Comparison of ENCODE assay signal across 8 cellular contexts in genomic region chr15:41401904-41402267, GRCh38. TPM values are rescaled to one million over a fixed set of nuclear protein-coding genes. Genes with fewer than 3 reads are reported as not detected.
DNase-seq lines count a peak whose midpoint lies in the region; ATAC-seq and TF ChIP-seq lines count a peak whose summit lies in the region.

No MANE protein-coding gene starts in this region.

- H3K4me1 ChIP-seq in BLaER1 (peaks cover 30% of the 10 kb centered on the region), mononuclear cell (ENCODE audit: insufficient read depth, low read length) (peaks cover 30% of the 10 kb centered on the region)

- BruUV-seq in MCF 10A (replicated peaks; lab: Mats Ljungman, UMichigan) = TSS peak; percentile 93

- intact Hi-C loops in MCF 10A (cut with micrococcal nuclease) = no loop called here

- H3K27me3 Mint-ChIP-seq in MCF 10A (ENCODE audit: insufficient read depth, unreplicated experiment) = no peaks in the 10 kb centered on the region

- H3K36me3 Mint-ChIP-seq in MCF 10A (ENCODE audit: insufficient read depth, unreplicated experiment) = peaks cover 14% of the 10 kb centered on the region

- H3K9me3 Mint-ChIP-seq in MCF 10A (ENCODE audit: unreplicated experiment) = no peaks in the 10 kb centered on the region

- H3K27me3 ChIP-seq in BLaER1 (no peaks in the 10 kb centered on the region), mononuclear cell (ENCODE audit: insufficient read depth, low read length) (no peaks in the 10 kb centered on the region)

- peak overlapping the region; percentile 89 for H3K9ac ChIP-seq in BLaER1

- CTCF ChIA-PET in MCF 10A (lab: Yijun Ruan, JAX) = interaction anchor here (0.6 kb wide), 1 partner anchor 70 kb away, joined by 4 read pairs; no protein-coding TSS in a partner anchor

- no peak for TF ChIP-seq CTCF in MCF 10A (IDR thresholded peaks at IDR 0.05; ENCODE audit: unreplicated experiment)

- peak overlapping the region; percentile 86 for H3K27ac ChIP-seq in BLaER1

- H3K36me3 ChIP-seq in BLaER1 = peaks cover 17% of the 10 kb centered on the region

- no peak for DNase-seq in MCF 10A (ENCODE audit: unreplicated experiment)
- no peak for DNase-seq in NOMO-1 (lab: John Stamatoyannopoulos, UW; ENCODE audit: unreplicated experiment in 2 of 2)
- DNase-seq in hypothalamus (lab: John Stamatoyannopoulos, UW) = no peak

- peaks cover 10% of the 10 kb centered on the region for H3K4me1 Mint-ChIP-seq in MCF 10A (ENCODE audit: insufficient read depth, unreplicated experiment)

- H3K9me3 ChIP-seq in BLaER1 (no peaks in the 10 kb centered on the region), mononuclear cell (ENCODE audit: low read depth, low read length) (no peaks in the 10 kb centered on the region)

- POLR2A ChIA-PET in MCF 10A (lab: Yijun Ruan, JAX) = interaction anchor here (0.6 to 2.3 kb wide), 14 partner anchors 9 to 451 kb away, joined by 3 to 15 read pairs (median 3); partner anchors contain the start of genes NUSAP1, OIP5 and RTF1

- peak overlapping the region; percentile 92 for H3K4me3 Mint-ChIP-seq in MCF 10A (ENCODE audit: unreplicated experiment)

- H4K20me1 ChIP-seq in BLaER1 = no peaks in the 10 kb centered on the region

- H3K4me3 ChIP-seq in BLaER1 (peak overlapping the region; percentile 79), mononuclear cell (ENCODE audit: low read length) (peak overlapping the region; percentile 70)

- peak overlapping the region; percentile 96 for H3K27ac Mint-ChIP-seq in MCF 10A (ENCODE audit: low read depth, unreplicated experiment)

- ATAC-seq in HG03457 (IDR thresholded peaks at IDR 0.05; ENCODE audit: unreplicated experiment) (peak; percentile 22), GM19397 (IDR thresholded peaks at IDR 0.05; ENCODE audit: unreplicated experiment) (no peak), HG03565 (IDR thresholded peaks at IDR 0.05; ENCODE audit: unreplicated experiment) (no peak)

- H3K4me2 ChIP-seq in BLaER1 = peak overlapping the region; percentile 89

RNA-seq across cellular contexts. Expression of gene NDUFAF1, which starts 0.4 kb away (rescaled TPM):
- total RNA-seq in MCF 10A (2022) = 14.9 and 18.2 TPM in 2 replicates
- 4.8 TPM for total RNA-seq in mononuclear cell

RNA-seq across cellular contexts. Expression of gene RTF1, which starts 15.0 kb away (rescaled TPM):
- total RNA-seq in MCF 10A (2022) = 30.2 and 30.6 TPM in 2 replicates
- 40.5 TPM for total RNA-seq in mononuclear cell
